ENCODE assay signal across 9 cellular contexts in the genomic region with DNA sequence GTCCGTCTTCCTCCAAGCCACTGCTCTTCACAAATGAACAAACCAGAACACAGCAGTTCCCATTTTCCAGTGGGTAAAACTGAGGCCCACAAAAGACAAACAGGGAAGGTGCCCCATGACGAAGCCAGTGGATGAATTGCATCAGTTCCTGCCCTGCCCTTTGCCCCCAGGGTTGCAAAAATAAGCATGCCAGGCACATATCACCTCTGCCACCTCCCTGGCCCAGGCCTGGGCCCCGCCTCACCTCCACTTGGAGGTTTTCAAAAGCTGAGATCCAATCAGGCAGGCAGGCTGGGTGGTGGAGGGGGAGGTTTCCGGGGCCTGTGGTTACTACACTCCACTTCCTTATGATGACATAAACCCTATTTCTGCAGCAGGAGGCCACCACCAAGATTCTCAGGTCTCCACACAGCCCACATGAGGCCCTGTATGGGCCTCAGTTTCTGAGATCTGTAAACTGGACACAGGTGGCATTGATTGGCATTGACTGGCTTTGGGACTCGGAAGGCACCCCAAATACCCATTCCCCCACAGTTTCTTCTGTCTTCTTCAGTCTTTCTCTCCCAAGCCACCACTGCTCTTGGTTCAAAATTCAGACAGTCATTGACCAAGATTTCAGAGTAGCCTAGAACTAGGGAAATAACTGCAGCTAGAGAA. TPM values are rescaled to one million over a fixed set of nuclear protein-coding genes. Genes with fewer than 3 reads are reported as not detected.
DNase-seq lines count a peak whose midpoint lies in the region; ATAC-seq and TF ChIP-seq lines count a peak whose summit lies in the region.
"Had no signal": no experiment of that assay in that cellular context is flagged by ENCODE, and none has a peak within 500 bp of the region (broad histone marks: within the 10 kb centered on the region; RNA-seq: fewer than 3 reads in every experiment).

No MANE protein-coding gene starts in this region.

- H3K79me2 ChIP-seq in Loucy (ENCODE audit: insufficient read depth, low read length) = peaks cover 79% of the 10 kb centered on the region
- H3K79me2 ChIP-seq in neural cell (replicated peaks; ENCODE audit: insufficient read depth, low read length) = peaks cover 88% of the 10 kb centered on the region

- H3K4me2 ChIP-seq in Loucy (ENCODE audit: low read depth, low read length, poor library complexity, severe bottlenecking) (peak overlapping the region; percentile 86), neural cell (ENCODE audit: low read length) (no peak overlapping the region)

- H3K27ac Mint-ChIP-seq in central memory CD8-positive, alpha-beta T cell (ENCODE audit: low read depth) = peak overlapping the region; percentile 96
- H3K27ac Mint-ChIP-seq in glutamatergic neuron (ENCODE audit: unreplicated experiment) = no peak overlapping the region

- H3K27me3 Mint-ChIP-seq in central memory CD8-positive, alpha-beta T cell = no peaks in the 10 kb centered on the region
- H3K27me3 Mint-ChIP-seq in glutamatergic neuron (ENCODE audit: unreplicated experiment) = peaks cover 17% of the 10 kb centered on the region

- H3K4me3 ChIP-seq in GM06990 (replicated peaks; ENCODE audit: low read depth, low read length) = no peak overlapping the region
- H3K4me3 ChIP-seq in Loucy (ENCODE audit: low read length, poor library complexity, severe bottlenecking) = peak overlapping the region; percentile 77
- H3K4me3 ChIP-seq in neural cell (ENCODE audit: low read length) = peak overlapping the region; percentile 97
- H3K4me3 ChIP-seq: SJSA1 had no signal

- peak; percentile 85 for DNase-seq in GM06990 (ENCODE audit: extremely low read depth, insufficient read length)
- DNase-seq in H4 (ENCODE audit: low spot score) = peak; percentile 87
- DNase-seq in activated CD4-positive, CD25-positive, alpha-beta regulatory T cell treated with anti-CD3 and anti-CD28 coated beads, Interleukin-2, amount 50 U/mL, for 72 hours = peak; percentile 83
- DNase-seq in central memory CD8-positive, alpha-beta T cell (ENCODE audit: low spot score in 2 of 2) = peak; percentile 69 to 80
- no peak for DNase-seq in NCI-H526 (lab: John Stamatoyannopoulos, UW)
- no peak for DNase-seq in glutamatergic neuron

- peaks cover 81% of the 10 kb centered on the region for H3K4me1 Mint-ChIP-seq in central memory CD8-positive, alpha-beta T cell
- peaks cover 35% of the 10 kb centered on the region for H3K4me1 Mint-ChIP-seq in glutamatergic neuron (ENCODE audit: low read depth, unreplicated experiment)

- H3K36me3 Mint-ChIP-seq in central memory CD8-positive, alpha-beta T cell (ENCODE audit: insufficient read depth) = peaks cover 12% of the 10 kb centered on the region
- H3K36me3 Mint-ChIP-seq in glutamatergic neuron (ENCODE audit: unreplicated experiment) = no peaks in the 10 kb centered on the region

- H3F3A ChIP-seq in Loucy (ENCODE audit: low read depth) (peaks cover 11% of the 10 kb centered on the region), neural cell (ENCODE audit: insufficient read depth, low read length, poor library complexity, severe bottlenecking) (no peaks in the 10 kb centered on the region)

- TF ChIP-seq EP300 in neural cell (conservative IDR thresholded peaks at IDR 0.05; ENCODE audit: poor library complexity, severe bottlenecking) = no peak

- ATAC-seq in central memory CD8-positive, alpha-beta T cell (replicated peaks; ENCODE audit: extremely low read depth, poor library complexity, severe bottlenecking) = peak; percentile 83

- H3K27ac ChIP-seq in neural cell (ENCODE audit: low read length) = no peak overlapping the region
- H3K27ac ChIP-seq: SJSA1 had no signal

- H2AFZ ChIP-seq in Loucy (ENCODE audit: low read length) = no peak overlapping the region
- H2AFZ ChIP-seq in neural cell (ENCODE audit: low read depth, low read length) = no peak overlapping the region

- no peaks in the 10 kb centered on the region for H3K9me3 Mint-ChIP-seq in central memory CD8-positive, alpha-beta T cell
- H3K9me3 Mint-ChIP-seq in glutamatergic neuron (ENCODE audit: unreplicated experiment) = peaks cover 8% of the 10 kb centered on the region

- H3K4me1 ChIP-seq in Loucy (ENCODE audit: insufficient read depth, low read length, poor library complexity, severe bottlenecking) = peaks cover 83% of the 10 kb centered on the region

- TF ChIP-seq CTCF in GM06990 (IDR thresholded peaks at IDR 0.05; ENCODE audit: insufficient read depth, low read length, poor library complexity, severe bottlenecking) = no peak
- TF ChIP-seq CTCF in Loucy (conservative IDR thresholded peaks at IDR 0.05; ENCODE audit: low read length) = no peak
- TF ChIP-seq CTCF in neural cell (IDR thresholded peaks at IDR 0.05; ENCODE audit: poor library complexity, severe bottlenecking) = no peak
- TF ChIP-seq CTCF in glutamatergic neuron (IDR thresholded peaks at IDR 0.05; ENCODE audit: partially characterized antibody, unreplicated experiment) = no peak

- H3K9me2 ChIP-seq in Loucy (replicated peaks; ENCODE audit: low read depth, low read length) (no peaks in the 10 kb centered on the region), neural cell (ENCODE audit: insufficient read depth, low read length) (no peaks in the 10 kb centered on the region)

- H3K27me3 ChIP-seq in GM06990 (replicated peaks; ENCODE audit: control insufficient read depth, insufficient read depth, low read length) (no peaks in the 10 kb centered on the region), Loucy (ENCODE audit: insufficient read depth, low read length, poor library complexity, severe bottlenecking) (no peaks in the 10 kb centered on the region), neural cell (ENCODE audit: insufficient read depth, low read depth, low read length) (no peaks in the 10 kb centered on the region)
- H3K27me3 ChIP-seq: SJSA1 had no signal

- H4K20me1 ChIP-seq in Loucy (ENCODE audit: insufficient read depth, low read length, poor library complexity, severe bottlenecking) (no peaks in the 10 kb centered on the region), neural cell (ENCODE audit: insufficient read depth) (peaks cover 61% of the 10 kb centered on the region)

- H3K36me3 ChIP-seq in GM06990 (ENCODE audit: control insufficient read depth, insufficient read depth, low read length) (no peaks in the 10 kb centered on the region), Loucy (ENCODE audit: insufficient read depth, low read length) (no peaks in the 10 kb centered on the region), neural cell (ENCODE audit: insufficient read depth, low read length) (no peaks in the 10 kb centered on the region)
- H3K36me3 ChIP-seq: SJSA1 had no signal

- TF ChIP-seq RAD21 in neural cell (conservative IDR thresholded peaks at IDR 0.05) = no peak

- peak overlapping the region; percentile 98 for H3K4me3 Mint-ChIP-seq in central memory CD8-positive, alpha-beta T cell
- no peak overlapping the region for H3K4me3 Mint-ChIP-seq in glutamatergic neuron (ENCODE audit: unreplicated experiment)

- no peaks in the 10 kb centered on the region for H3K9me3 ChIP-seq in Loucy (ENCODE audit: insufficient read depth, low read depth, low read length)
- no peaks in the 10 kb centered on the region for H3K9me3 ChIP-seq in neural cell (ENCODE audit: low read length)

- H3K9ac ChIP-seq in Loucy (ENCODE audit: low read depth, low read length, poor library complexity, severe bottlenecking) (peak overlapping the region; percentile 88), neural cell (ENCODE audit: low read length) (no peak overlapping the region)

TF ChIP-seq in neural cell, 6 proteins besides CTCF, POLR2A, EP300 and RAD21:
- TF ChIP-seq MXI1 (conservative IDR thresholded peaks at IDR 0.05; ENCODE audit: poor library complexity, severe bottlenecking) (no peak), SMC3 (conservative IDR thresholded peaks at IDR 0.05; ENCODE audit: poor library complexity) (no peak), REST (IDR thresholded peaks at IDR 0.05; ENCODE audit: borderline replicate concordance) (no peak), TAF1 (IDR thresholded peaks at IDR 0.05; ENCODE audit: low read depth) (no peak), POLR2AphosphoS5 (IDR thresholded peaks at IDR 0.05) (no peak), EZH2 (IDR thresholded peaks at IDR 0.05; ENCODE audit: borderline replicate concordance, insufficient read depth, low read length, poor library complexity, severe bottlenecking) (no peak)
TF ChIP-seq in neural cell: peak in this region for 0.

RNA-seq across cellular contexts. Expression of gene KIF21B, which starts 4.1 kb away (rescaled TPM):
- 2.1 and 2.4 TPM in 2 replicates for total RNA-seq in H4 (2014; rRNA removed; shearing (Covaris generic))
- polyA plus RNA-seq in neural cell = 53.7 and 73.7 TPM in 2 replicates
- polyA minus RNA-seq in neural cell = 268 and 273 TPM in 2 replicates
- total RNA-seq in glutamatergic neuron (ENCODE audit: unreplicated experiment) = 51.1 TPM

Comparison
In these comparisons a context has a peak if more than half of its experiments do, and no peak if none do; other contexts are left out.
1. DNase-seq: peak in GM06990 (single experiment), H4 (single experiment), activated CD4-positive, CD25-positive, alpha-beta regulatory T cell treated with anti-CD3 and anti-CD28 coated beads, Interleukin-2, amount 50 U/mL, for 72 hours (single experiment) and central memory CD8-positive, alpha-beta T cell (2 of 2); none in NCI-H526 (0 of 2) and glutamatergic neuron (single experiment).
2. RNA of gene KIF21B, which starts 4.1 kb away (total RNA-seq): 51.1 TPM in glutamatergic neuron (single experiment); 2.1 to 2.4 TPM in H4; every median in the first group is over 10 times any median in the second.